In the genomic region with DNA sequence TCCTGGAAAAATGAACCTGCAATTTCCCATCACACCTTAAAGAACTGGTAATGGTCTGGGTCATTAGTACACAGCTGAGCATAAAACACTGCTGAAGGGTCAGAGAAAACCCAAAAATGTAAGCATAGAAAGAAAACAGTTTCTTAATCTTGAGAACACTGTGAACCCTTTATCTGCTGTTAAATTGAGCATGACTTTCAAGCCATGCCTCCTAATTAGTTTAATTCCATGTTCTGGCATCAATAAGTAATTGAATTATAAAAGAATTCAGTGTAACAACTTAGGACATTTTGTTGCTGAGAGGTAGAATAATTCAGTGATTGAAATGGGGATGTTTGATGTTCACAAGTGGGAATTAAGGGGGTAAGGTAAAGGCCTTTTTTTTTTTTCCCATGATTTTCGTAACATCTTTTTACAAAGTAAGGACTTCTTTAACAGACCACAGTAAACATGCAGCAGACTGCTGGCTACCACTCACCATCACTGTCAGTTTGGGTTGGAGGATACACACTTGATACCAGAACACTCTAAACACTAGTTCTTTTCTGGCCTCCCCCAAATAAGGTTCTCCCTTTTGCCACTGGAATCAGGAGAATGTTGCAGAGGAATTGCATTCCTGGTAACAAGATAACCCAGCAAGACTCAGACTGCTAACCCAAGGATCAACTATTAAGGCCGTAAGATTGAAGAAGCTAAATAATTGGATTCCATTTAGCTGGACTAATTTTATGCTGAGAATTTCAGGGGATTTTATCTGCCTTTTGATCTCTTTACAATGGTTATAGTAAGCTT, we compare ENCODE assay signal across 1 cellular context.
TF ChIP-seq lines count a peak whose summit lies in the region.

No MANE protein-coding gene starts in this region.

TF ChIP-seq in K562, 482 proteins besides CTCF, POLR2A, EP300 and RAD21 (continued from another document):
- TF ChIP-seq ZNF507 (tag; conservative IDR thresholded peaks at IDR 0.05): no peak
- no peak for TF ChIP-seq ARNT (IDR thresholded peaks at IDR 0.05)
- TF ChIP-seq, protein P1, sequence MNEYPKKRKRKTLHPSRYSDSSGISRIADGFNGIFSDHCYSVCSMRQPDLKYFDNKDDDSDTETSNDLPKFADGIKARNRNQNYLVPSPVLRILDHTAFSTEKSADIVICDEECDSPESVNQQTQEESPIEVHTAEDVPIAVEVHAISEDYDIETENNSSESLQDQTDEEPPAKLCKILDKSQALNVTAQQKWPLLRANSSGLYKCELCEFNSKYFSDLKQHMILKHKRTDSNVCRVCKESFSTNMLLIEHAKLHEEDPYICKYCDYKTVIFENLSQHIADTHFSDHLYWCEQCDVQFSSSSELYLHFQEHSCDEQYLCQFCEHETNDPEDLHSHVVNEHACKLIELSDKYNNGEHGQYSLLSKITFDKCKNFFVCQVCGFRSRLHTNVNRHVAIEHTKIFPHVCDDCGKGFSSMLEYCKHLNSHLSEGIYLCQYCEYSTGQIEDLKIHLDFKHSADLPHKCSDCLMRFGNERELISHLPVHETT (CRISPR knock-in tag; conservative IDR thresholded peaks at IDR 0.05 in 1 of 2, IDR thresholded peaks at IDR 0.05 in 1 of 2): no peak
- no peak for TF ChIP-seq GATAD2B (IDR thresholded peaks at IDR 0.05; ENCODE audit: borderline replicate concordance)
- no peak for TF ChIP-seq THRAP3 (IDR thresholded peaks at IDR 0.05; ENCODE audit: borderline replicate concordance)
- no peak for TF ChIP-seq PHB (CRISPR knock-in tag; IDR thresholded peaks at IDR 0.05)
- TF ChIP-seq ZNF431 (CRISPR knock-in tag; IDR thresholded peaks at IDR 0.05): no peak
- TF ChIP-seq, protein P2, sequence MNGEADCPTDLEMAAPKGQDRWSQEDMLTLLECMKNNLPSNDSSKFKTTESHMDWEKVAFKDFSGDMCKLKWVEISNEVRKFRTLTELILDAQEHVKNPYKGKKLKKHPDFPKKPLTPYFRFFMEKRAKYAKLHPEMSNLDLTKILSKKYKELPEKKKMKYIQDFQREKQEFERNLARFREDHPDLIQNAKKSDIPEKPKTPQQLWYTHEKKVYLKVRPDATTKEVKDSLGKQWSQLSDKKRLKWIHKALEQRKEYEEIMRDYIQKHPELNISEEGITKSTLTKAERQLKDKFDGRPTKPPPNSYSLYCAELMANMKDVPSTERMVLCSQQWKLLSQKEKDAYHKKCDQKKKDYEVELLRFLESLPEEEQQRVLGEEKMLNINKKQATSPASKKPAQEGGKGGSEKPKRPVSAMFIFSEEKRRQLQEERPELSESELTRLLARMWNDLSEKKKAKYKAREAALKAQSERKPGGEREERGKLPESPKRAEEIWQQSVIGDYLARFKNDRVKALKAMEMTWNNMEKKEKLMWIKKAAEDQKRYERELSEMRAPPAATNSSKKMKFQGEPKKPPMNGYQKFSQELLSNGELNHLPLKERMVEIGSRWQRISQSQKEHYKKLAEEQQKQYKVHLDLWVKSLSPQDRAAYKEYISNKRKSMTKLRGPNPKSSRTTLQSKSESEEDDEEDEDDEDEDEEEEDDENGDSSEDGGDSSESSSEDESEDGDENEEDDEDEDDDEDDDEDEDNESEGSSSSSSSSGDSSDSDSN (IDR thresholded peaks at IDR 0.05; ENCODE audit: borderline replicate concordance in 1 of 2, low read depth in 2 of 2, low read length in 2 of 2): no peak
- TF ChIP-seq EHMT2 (IDR thresholded peaks at IDR 0.05): no peak
- no peak for TF ChIP-seq KDM4B (IDR thresholded peaks at IDR 0.05; ENCODE audit: borderline replicate concordance in 2 of 2, low read depth in 1 of 2)
- TF ChIP-seq ETV6 (IDR thresholded peaks at IDR 0.05; ENCODE audit: borderline replicate concordance in 1 of 2, low read depth in 2 of 2, low read length in 1 of 2): no peak
- TF ChIP-seq ETV6 (CRISPR knock-in tag; IDR thresholded peaks at IDR 0.05; ENCODE audit: borderline replicate concordance): no peak
- no peak for TF ChIP-seq WHSC1 (IDR thresholded peaks at IDR 0.05; ENCODE audit: low read length)
- no peak for TF ChIP-seq MCM5 (IDR thresholded peaks at IDR 0.05; ENCODE audit: low read depth)
